In genomic region chr13:47499358-47500150, GRCh38 we compare ENCODE assay signal across 10 cellular contexts.
DNase-seq lines count a peak whose midpoint lies in the region; ATAC-seq and TF ChIP-seq lines count a peak whose summit lies in the region.
"Had no signal": no experiment of that assay in that cellular context is flagged by ENCODE, and none has a peak within 500 bp of the region (broad histone marks: within the 10 kb centered on the region; RNA-seq: fewer than 3 reads in every experiment).

No MANE protein-coding gene starts in this region.

- TF ChIP-seq CTCF in OCI-LY3 (IDR thresholded peaks at IDR 0.05; ENCODE audit: low read depth, low read length) = no peak

- DNase-seq in EH (ENCODE audit: low read depth) = peak; percentile 89
- peak; percentile 27 for DNase-seq in putamen (ENCODE audit: low spot score)
- DNase-seq in activated naive CD4-positive, alpha-beta T cell treated with anti-CD3 and anti-CD28 coated beads, Interleukin-2, amount 50 U/mL, for 16 hours = no peak
- DNase-seq in substantia nigra (lab: John Stamatoyannopoulos, UW) = no peak
- DNase-seq in NCI-H2171 (lab: John Stamatoyannopoulos, UW) = no peak
- DNase-seq: activated naive CD4-positive, alpha-beta T cell; heart right ventricle had no signal

- intact Hi-C loops in dendritic cell treated with granulocyte-macrophage colony-stimulating factor and Interleukin-4, amounts not matched to agents 40 ng/mL and 50 ng/mL, for 4 days (cut with micrococcal nuclease) = no loop called here

- ATAC-seq in GM19324 (IDR thresholded peaks at IDR 0.05; ENCODE audit: low FRiP score, unreplicated experiment) = no peak

- peak overlapping the region; percentile 37 for H3K27ac Mint-ChIP-seq in dendritic cell treated with granulocyte-macrophage colony-stimulating factor and Interleukin-4, amounts not matched to agents 40 ng/mL and 50 ng/mL, for 4 days

- no peaks in the 10 kb centered on the region for H3K27me3 ChIP-seq in OCI-LY3 (ENCODE audit: low read depth, low read length)
- H3K27me3 ChIP-seq: heart right ventricle had no signal

- no peaks in the 10 kb centered on the region for H4K20me1 ChIP-seq in OCI-LY3 (ENCODE audit: insufficient read depth, low read length)

- peaks cover 20% of the 10 kb centered on the region for H3K4me1 ChIP-seq in OCI-LY3 (ENCODE audit: low read length)

- no peak overlapping the region for H3K9ac ChIP-seq in OCI-LY3 (ENCODE audit: low read length)

- H3K9me3 ChIP-seq in OCI-LY3 (ENCODE audit: insufficient read depth, low read length) = no peaks in the 10 kb centered on the region
- H3K9me3 ChIP-seq: heart right ventricle had no signal

- no peaks in the 10 kb centered on the region for H3K27me3 Mint-ChIP-seq in dendritic cell treated with granulocyte-macrophage colony-stimulating factor and Interleukin-4, amounts not matched to agents 40 ng/mL and 50 ng/mL, for 4 days

- H3K9me3 Mint-ChIP-seq in dendritic cell treated with granulocyte-macrophage colony-stimulating factor and Interleukin-4, amounts not matched to agents 40 ng/mL and 50 ng/mL, for 4 days = no peaks in the 10 kb centered on the region

- peaks cover 37% of the 10 kb centered on the region for H3K4me1 Mint-ChIP-seq in dendritic cell treated with granulocyte-macrophage colony-stimulating factor and Interleukin-4, amounts not matched to agents 40 ng/mL and 50 ng/mL, for 4 days (ENCODE audit: low read depth)

- H3K4me3 ChIP-seq in OCI-LY3 (ENCODE audit: low read length) = no peak overlapping the region
- H3K4me3 ChIP-seq: heart right ventricle had no signal

- H3K36me3 ChIP-seq in OCI-LY3 (replicated peaks; ENCODE audit: low read depth, low read length) = no peaks in the 10 kb centered on the region
- H3K36me3 ChIP-seq: heart right ventricle had no signal

- H3K4me2 ChIP-seq in OCI-LY3 (ENCODE audit: low read length) = peak overlapping the region; percentile 16; the same call in 1 of the 2 replicates

- H3K27ac ChIP-seq in OCI-LY3 (ENCODE audit: low read length) (no peak overlapping the region), substantia nigra (ENCODE audit: low read depth, low read length, poor library complexity, severe bottlenecking) (no peak overlapping the region)

- H3K79me2 ChIP-seq in OCI-LY3 (ENCODE audit: low read length) = no peaks in the 10 kb centered on the region

- no peaks in the 10 kb centered on the region for H3K36me3 Mint-ChIP-seq in dendritic cell treated with granulocyte-macrophage colony-stimulating factor and Interleukin-4, amounts not matched to agents 40 ng/mL and 50 ng/mL, for 4 days (ENCODE audit: low read depth)

- no peak overlapping the region for H2AFZ ChIP-seq in OCI-LY3 (ENCODE audit: low read depth, low read length)

- no peak overlapping the region for H3K4me3 Mint-ChIP-seq in dendritic cell treated with granulocyte-macrophage colony-stimulating factor and Interleukin-4, amounts not matched to agents 40 ng/mL and 50 ng/mL, for 4 days

Comparison
In these comparisons a context has a peak if more than half of its experiments do, and no peak if none do; other contexts are left out.
1. DNase-seq: peak in EH (single experiment) and putamen (single experiment); none in activated naive CD4-positive, alpha-beta T cell treated with anti-CD3 and anti-CD28 coated beads, Interleukin-2, amount 50 U/mL, for 16 hours (single experiment), substantia nigra (0 of 49) and NCI-H2171 (single experiment).